In the genomic region with DNA sequence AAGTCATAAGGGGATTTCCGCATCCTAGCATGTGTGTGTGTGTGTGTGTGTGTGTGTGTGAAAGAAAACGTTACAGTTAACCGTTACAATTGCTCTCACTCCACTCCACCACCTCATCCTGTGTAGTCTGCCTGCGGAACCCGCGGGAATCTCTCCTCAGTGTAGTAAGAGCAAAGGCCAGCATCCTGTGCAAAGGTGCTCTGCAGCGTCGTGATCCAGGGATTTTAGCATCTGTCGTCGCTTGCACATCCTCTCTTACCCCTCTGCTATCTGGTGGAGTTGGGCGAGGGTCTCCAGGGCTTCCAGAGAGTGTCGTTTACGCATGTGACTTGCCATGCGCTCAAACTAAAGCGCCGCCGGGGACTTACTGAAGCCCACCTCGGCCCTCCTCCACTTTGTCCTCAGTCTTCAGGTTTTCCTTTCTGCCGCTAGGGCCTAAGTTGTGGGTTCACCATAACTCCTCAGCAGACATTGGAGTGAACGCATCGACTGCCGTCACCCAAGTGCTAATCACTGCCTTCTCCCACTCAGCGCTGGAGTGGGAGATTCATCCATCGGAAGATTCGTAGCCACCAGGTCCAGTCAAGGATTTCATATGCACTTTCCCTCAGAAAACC, we compare ENCODE assay signal across 13 cellular contexts. TPM values are rescaled to one million over a fixed set of nuclear protein-coding genes. Genes with fewer than 3 reads are reported as not detected.
A peak's percentile ranks its signal among the peaks of the same experiment; 100 is the strongest.
DNase-seq lines count a peak whose midpoint lies in the region; ATAC-seq, FAIRE-seq and TF ChIP-seq lines count a peak whose summit lies in the region.
"Had no signal": no experiment of that assay in that cellular context is flagged by ENCODE, and none has a peak within 500 bp of the region (broad histone marks: within the 10 kb centered on the region; RNA-seq: fewer than 3 reads in every experiment).

No MANE protein-coding gene starts in this region.

- H4K20me1 ChIP-seq in astrocyte (ENCODE audit: insufficient read depth, low read length) = peaks cover 49% of the 10 kb centered on the region

- FAIRE-seq in astrocyte (lab: Jason Lieb, UNC) = no peak

- H3K36me3 ChIP-seq in astrocyte (ENCODE audit: insufficient read depth, low read length) (peaks cover 22% of the 10 kb centered on the region), kidney epithelial cell (ENCODE audit: control insufficient read depth, insufficient read depth, low read length) (no peaks in the 10 kb centered on the region)
- H3K36me3 ChIP-seq: thoracic aorta had no signal

- H3K79me2 ChIP-seq in astrocyte (ENCODE audit: insufficient read depth, low read length) = peaks cover 81% of the 10 kb centered on the region

- peaks cover 8% of the 10 kb centered on the region; the same call in 1 of the 2 replicates for H3K36me3 Mint-ChIP-seq in HFFc6 (ENCODE audit: low read depth)
- peaks cover 17% of the 10 kb centered on the region for H3K36me3 Mint-ChIP-seq in astrocyte (ENCODE audit: low read depth, unreplicated experiment)

- H3K27me3 ChIP-seq in astrocyte (ENCODE audit: insufficient read depth, low read length) = no peaks in the 10 kb centered on the region
- H3K27me3 ChIP-seq in kidney epithelial cell (ENCODE audit: control insufficient read depth, insufficient read depth, low read length) = no peaks in the 10 kb centered on the region

- H3K4me3 ChIP-seq in AG10803 (ENCODE audit: low read length) (peak overlapping the region; percentile 36), astrocyte (ENCODE audit: insufficient read depth, low read depth, low read length) (peak overlapping the region; percentile 96), kidney epithelial cell (ENCODE audit: low read depth, low read length) (peak overlapping the region; percentile 36)
- H3K4me3 ChIP-seq: thoracic aorta had no signal

- no peak for TF ChIP-seq POLR2A in GM18505 (IDR thresholded peaks at IDR 0.05; ENCODE audit: borderline replicate concordance, extremely low read depth, insufficient read depth, insufficient read length)

- no peak; the same call in 1 of the 2 replicates for TF ChIP-seq CTCF in AG10803 (conservative IDR thresholded peaks at IDR 0.05; ENCODE audit: low read length)
- TF ChIP-seq CTCF in HFFc6 (IDR thresholded peaks at IDR 0.05) = peak; percentile 34
- peak; percentile 27 for TF ChIP-seq CTCF in astrocyte (IDR thresholded peaks at IDR 0.05; ENCODE audit: insufficient read depth, low read depth, low read length)
- peak; percentile 24 for TF ChIP-seq CTCF in kidney epithelial cell (IDR thresholded peaks at IDR 0.05; ENCODE audit: insufficient read depth, low read length, poor library complexity, severe bottlenecking)

- peaks cover 16% of the 10 kb centered on the region for H3K4me1 ChIP-seq in astrocyte (ENCODE audit: insufficient read depth, low read length)

- H3K4me3 Mint-ChIP-seq in HFFc6 (peak overlapping the region; percentile 91), astrocyte (ENCODE audit: unreplicated experiment) (peak overlapping the region; percentile 95)

- no peaks in the 10 kb centered on the region for H3K9me3 Mint-ChIP-seq in HFFc6
- no peaks in the 10 kb centered on the region for H3K9me3 Mint-ChIP-seq in astrocyte (ENCODE audit: unreplicated experiment)

- H3K9me3 ChIP-seq in astrocyte (ENCODE audit: insufficient read depth, low read depth, low read length) = no peaks in the 10 kb centered on the region
- H3K9me3 ChIP-seq: thoracic aorta had no signal

- H3K4me1 Mint-ChIP-seq in HFFc6 (ENCODE audit: low read depth) = peaks cover 44% of the 10 kb centered on the region
- H3K4me1 Mint-ChIP-seq in astrocyte (ENCODE audit: low read depth, unreplicated experiment) = peaks cover 21% of the 10 kb centered on the region

- H2AFZ ChIP-seq in astrocyte (ENCODE audit: low read depth, low read length) = no peak overlapping the region

- H3K27ac Mint-ChIP-seq in HFFc6 = peak overlapping the region; percentile 95
- peak overlapping the region; percentile 96 for H3K27ac Mint-ChIP-seq in astrocyte (ENCODE audit: unreplicated experiment)

- peak overlapping the region; percentile 90 for H3K4me2 ChIP-seq in astrocyte (ENCODE audit: low read length)

- ATAC-seq in GM21528 (IDR thresholded peaks at IDR 0.05; ENCODE audit: low FRiP score, unreplicated experiment) = no peak
- ATAC-seq in GM18505 (IDR thresholded peaks at IDR 0.05; ENCODE audit: unreplicated experiment) = no peak
- ATAC-seq: HCT116 had no signal

- no peak for DNase-seq in AG10803 (ENCODE audit: low read depth)
- no peak for DNase-seq in HFFc6
- DNase-seq in astrocyte (ENCODE audit: low read depth) = peak; percentile 47
- DNase-seq in kidney epithelial cell (ENCODE audit: low read depth) = no peak
- DNase-seq in DMS153 (lab: John Stamatoyannopoulos, UW) = no peak
- DNase-seq in COLO829 (ENCODE audit: low spot score) = no peak
- DNase-seq: activated CD4-positive, CD25-positive, alpha-beta regulatory T cell; cerebellar nuclear complex; NCI-H69 had no signal

- H3K27ac ChIP-seq in astrocyte (ENCODE audit: low read depth, low read length) = peak overlapping the region; percentile 68
- H3K27ac ChIP-seq: thoracic aorta had no signal

- H3K9ac ChIP-seq in astrocyte (ENCODE audit: low read length) = peak overlapping the region; percentile 79

- H3K27me3 Mint-ChIP-seq in HFFc6 (ENCODE audit: insufficient read depth) (peaks cover 8% of the 10 kb centered on the region), astrocyte (ENCODE audit: low read depth, unreplicated experiment) (no peaks in the 10 kb centered on the region)

RNA-seq across cellular contexts. Expression of a gene that starts 3.9 kb away (rescaled TPM):
- 10 to 100 TPM in 1 of 6 experiments, 1 to 10 TPM in 5; 7.1 to 11.6 (median 8.9) TPM for total RNA-seq in HFFc6 (2021; fragmentation: NEBNext Ultra II Directional; extraction: Animal tissue kit (Norgen Biotek cat#: 25700))
- total RNA-seq in astrocyte (306 and 314 TPM in 2 replicates), kidney epithelial cell (16.7 and 28.3 TPM in 2 replicates)

RNA-seq across cellular contexts. Expression of a gene that starts 10.6 kb away (rescaled TPM):
- total RNA-seq in HFFc6 (2021; fragmentation: NEBNext Ultra II Directional; extraction: Animal tissue kit (Norgen Biotek cat#: 25700)) = 1 to 10 TPM in 4 of 6 experiments, under 1 TPM in 2; 0.61 to 1.5 (median 1.2) TPM
- total RNA-seq in astrocyte (2.3 TPM in 2 replicates), kidney epithelial cell (0.04 and 0.14 TPM in 2 replicates)
- total RNA-seq: thoracic aorta had no signal

RNA-seq across cellular contexts. Expression of a gene that starts 11.0 kb away (rescaled TPM):
- 100 to 1,000 TPM in 4 of 6 experiments, 10 to 100 TPM in 2; 47.7 to 133 (median 121) TPM for total RNA-seq in HFFc6 (2021; fragmentation: NEBNext Ultra II Directional; extraction: Animal tissue kit (Norgen Biotek cat#: 25700))
- total RNA-seq in astrocyte (71.6 and 81.4 TPM in 2 replicates), kidney epithelial cell (1.7 and 3.6 TPM in 2 replicates)

Comparison
In these comparisons a context has a peak if more than half of its experiments do, and no peak if none do; other contexts are left out.
1. H3K4me3 ChIP-seq: peak in every context shown above with its lines; median percentile 96 in astrocyte; 36 in AG10803; 36 in kidney epithelial cell.
2. RNA of a gene that starts 3.9 kb away (total RNA-seq): 306 to 314 TPM in astrocyte; 16.7 to 28.3 TPM in kidney epithelial cell and 7.1 to 11.6 TPM in HFFc6; every median in the first group is over 10 times any median in the second.
3. RNA of a gene that starts 11.0 kb away (total RNA-seq): 47.7 to 133 TPM in HFFc6 and 71.6 to 81.4 TPM in astrocyte; 1.7 to 3.6 TPM in kidney epithelial cell; every median in the first group is over 10 times any median in the second.